8 cellular contexts compared by ENCODE assay signal in genomic region chr14:92135269-92135668, GRCh38. TPM values are rescaled to one million over a fixed set of nuclear protein-coding genes. Genes with fewer than 3 reads are reported as not detected.
DNase-seq lines count a peak whose midpoint lies in the region; ATAC-seq, FAIRE-seq and TF ChIP-seq lines count a peak whose summit lies in the region.

No MANE protein-coding gene starts in this region.

- H3K9me3 ChIP-seq in GM12878 (replicated peaks; ENCODE audit: control insufficient read depth, insufficient read depth, low read length): no peaks in the 10 kb centered on the region

- CTCF ChIA-PET in GM12878 (lab: Yijun Ruan, JAX): interaction anchor here (0.8 to 7.9 kb wide), 15 partner anchors 10 to 555 kb away, joined by 3 to 77 read pairs (median 6); partner anchors contain the start of genes CPSF2 and NDUFB1

- H3K27ac ChIP-seq in GM12878 (ENCODE audit: control insufficient read depth, insufficient read depth): no peak overlapping the region
- H3K27ac ChIP-seq in mesendoderm (ENCODE audit: low read depth, low read length): no peak overlapping the region

- RAD21 ChIA-PET in GM12878 (lab: Charles Lee; ENCODE audit: unreplicated experiment): interaction anchor here (0.9 to 2.7 kb wide), 11 partner anchors 10 to 374 kb away, joined by 3 to 19 read pairs (median 4); partner anchors contain the start of genes ATXN3, CPSF2, NDUFB1 and SLC24A4

- no peak overlapping the region for H4K5ac ChIP-seq in mesendoderm (ENCODE audit: low read length)

- POLR2A ChIA-PET in GM12878 (lab: Charles Lee): interaction anchor here (0.6 to 0.7 kb wide), 2 partner anchors 163 to 389 kb away, joined by 3 to 4 read pairs; no protein-coding TSS in a partner anchor

- H2AK5ac ChIP-seq in mesendoderm (ENCODE audit: low read length): no peak overlapping the region

- H3K4me2 ChIP-seq in GM12878 (ENCODE audit: control insufficient read depth, insufficient read depth) (no peak overlapping the region), mesendoderm (ENCODE audit: low read length) (no peak overlapping the region)

- no peak overlapping the region for H3K4ac ChIP-seq in mesendoderm (ENCODE audit: low read depth, low read length)

- DNase-seq in D341Med (ENCODE audit: low spot score): peak; percentile 30
- DNase-seq in LHCN-M2 (ENCODE audit: low read depth): peak; percentile 22
- no peak for DNase-seq in GM12878 (ENCODE audit: low read depth, low spot score)
- peak; percentile 14 for DNase-seq in mesendoderm
- no peak for DNase-seq in COLO829 (ENCODE audit: low spot score)
- DNase-seq in A172 (ENCODE audit: low spot score): no peak

- H3K9ac ChIP-seq in GM12878 (ENCODE audit: control insufficient read depth, insufficient read depth, low read length) (no peak overlapping the region), mesendoderm (ENCODE audit: low read length) (no peak overlapping the region)

- H4K8ac ChIP-seq in mesendoderm (ENCODE audit: low read depth, low read length): no peak overlapping the region

- H2BK15ac ChIP-seq in mesendoderm (replicated peaks; ENCODE audit: low read depth): no peak overlapping the region

- H3K79me2 ChIP-seq in GM12878 (ENCODE audit: control insufficient read depth, insufficient read depth, low read length) (no peaks in the 10 kb centered on the region), mesendoderm (ENCODE audit: control insufficient read depth, insufficient read depth, low read length) (no peaks in the 10 kb centered on the region)

- no peak for TF ChIP-seq POLR2A in GM12878 (IDR thresholded peaks at IDR 0.05; ENCODE audit: low read depth, low read length)

- no peaks in the 10 kb centered on the region for H3K27me3 ChIP-seq in GM12878 (replicated peaks in 1 of 2; ENCODE audit: control insufficient read depth in 2 of 2, insufficient read depth in 2 of 2, low read length in 1 of 2)
- no peaks in the 10 kb centered on the region for H3K27me3 ChIP-seq in mesendoderm (ENCODE audit: insufficient read depth, low read length, poor library complexity)

- no peak overlapping the region for H3K18ac ChIP-seq in mesendoderm (ENCODE audit: low read length)

- H3K36me3 ChIP-seq in GM12878 (ENCODE audit: control insufficient read depth in 2 of 2, insufficient read depth in 2 of 2, low read length in 1 of 2): peaks cover 0 to 15% of the 10 kb centered on the region in 2 experiments; a peak in 2 of 4 replicates
- H3K36me3 ChIP-seq in mesendoderm (ENCODE audit: control insufficient read depth, insufficient read depth, low read length): peaks cover 4% of the 10 kb centered on the region

- intact Hi-C loops in GM12878 (cut with micrococcal nuclease; ENCODE audit: unreplicated experiment): loop anchor here (5.0 to 10.0 kb wide), 4 partner anchors 190 to 547 kb away; partner anchors contain the start of gene SLC24A4

- in situ Hi-C loops in GM12878 (cut with MboI): loop anchor here (25.0 kb wide), 1 partner anchor 552 kb away; no protein-coding TSS in a partner anchor

- H2BK120ac ChIP-seq in mesendoderm (ENCODE audit: low read depth, low read length): no peak overlapping the region

- 94% methylated on average over 1 of the region's 1 CpG for WGBS in GM12878 (ENCODE audit: insufficient coverage, insufficient replicate concordance, low lambda C conversion rate, missing lambda C conversion rate)
- no CpG with 5 or more reads among the region's 1 CpG for WGBS in mesendoderm (ENCODE audit: extremely low coverage, insufficient coverage, low lambda C conversion rate)

- peak; percentile 54 for TF ChIP-seq RAD21 in GM12878 (IDR thresholded peaks at IDR 0.05; ENCODE audit: insufficient read depth, low read depth, low read length)

- peak; percentile 30 to 59 (median 36); a peak in 3 of 6 replicates for TF ChIP-seq CTCF in GM12878 (IDR thresholded peaks at IDR 0.05 in 2 of 3, conservative IDR thresholded peaks at IDR 0.05 in 1 of 3; ENCODE audit: control insufficient read depth in 2 of 3, extremely low read depth in 1 of 3, insufficient read depth in 1 of 3, low read depth in 3 of 3, low read length in 3 of 3)

- H3K79me1 ChIP-seq in mesendoderm (ENCODE audit: low read length): no peaks in the 10 kb centered on the region

- H3K23ac ChIP-seq in mesendoderm (ENCODE audit: low read length): no peak overlapping the region

- H3K4me1 ChIP-seq in GM12878 (ENCODE audit: control insufficient read depth, insufficient read depth, low read length): no peaks in the 10 kb centered on the region
- no peaks in the 10 kb centered on the region for H3K4me1 ChIP-seq in mesendoderm (ENCODE audit: control insufficient read depth, low read depth, low read length)

- H2BK5ac ChIP-seq in mesendoderm (ENCODE audit: low read length): no peak overlapping the region

- H2AFZ ChIP-seq in GM12878 (ENCODE audit: control insufficient read depth, low read depth, low read length): no peak overlapping the region

- ATAC-seq in GM12878 (0 out of 3 replicates have a peak, but pooled peaks have one; percentile 35), GM18867 (IDR thresholded peaks at IDR 0.05; ENCODE audit: unreplicated experiment) (no peak), GM18502 (IDR thresholded peaks at IDR 0.05; ENCODE audit: poor library complexity, unreplicated experiment) (no peak)

- BruUV-seq in GM12878 (replicated peaks; lab: Mats Ljungman, UMichigan): no TSS peak

- TF ChIP-seq EP300 in GM12878 (IDR thresholded peaks at IDR 0.05; ENCODE audit: borderline replicate concordance in 1 of 2, control insufficient read depth in 1 of 2, low read depth in 2 of 2, low read length in 2 of 2): no peak

- no peak for FAIRE-seq in GM12878 (lab: Jason Lieb, UNC)

- SMC1A ChIA-PET in GM12878 (lab: Charles Lee; ENCODE audit: uncharacterized antibody, unreplicated experiment): interaction anchor here (0.7 to 3.5 kb wide), 10 partner anchors 9 to 450 kb away, joined by 3 to 27 read pairs (median 4); no protein-coding TSS in a partner anchor

- no peak overlapping the region for H3K4me3 ChIP-seq in GM12878
- H3K4me3 ChIP-seq in mesendoderm (ENCODE audit: low read length): no peak overlapping the region

- no peak overlapping the region for H3K56ac ChIP-seq in mesendoderm (ENCODE audit: low read length)

- H4K20me1 ChIP-seq in GM12878 (ENCODE audit: control insufficient read depth, insufficient read depth): no peaks in the 10 kb centered on the region

RNA-seq across cellular contexts. Expression of gene CPSF2, which starts 13.5 kb away (rescaled TPM):
- total RNA-seq in LHCN-M2 (2014; rRNA removed) (61.5 and 70.6 TPM in 2 replicates), GM12878 (2014; rRNA removed) (25.9 and 28.2 TPM in 2 replicates), GM12878 (2014; rRNA removed; fragmentation: Illumina TruSeq; extraction: Trizol) (60.2 and 71.8 TPM in 2 replicates), GM12878 (2021) (57.6 and 61.7 TPM in 2 replicates)
- 26.4 TPM for polyA plus RNA-seq in LHCN-M2 (2012)
- 30.6 and 33.7 TPM in 2 replicates for total RNA-seq in GM12878 (2013; cell fraction: nucleolus; rRNA removed)
- 11.6 TPM for polyA plus RNA-seq in GM12878 (2011; ENCODE audit: low read depth)
- polyA plus RNA-seq in GM12878 (2011; rRNA removed) (42.0 and 63.9 TPM in 2 replicates), GM12878 (2014; fragmentation: Illumina TruSeq; extraction: Trizol) (52.0 and 76.6 TPM in 2 replicates), GM12878 (2014; fragmentation: Nextera tagmentation; extraction: Ambion mirVana) (10 to 100 TPM; 18.2 to 20.1 TPM), GM12878 (2014; rRNA removed) (32.8 and 36.8 TPM in 2 replicates), GM12878 (2016; fragmentation: Nextera tagmentation; extraction: Ambion mirVana) (10 to 100 TPM; 61.9 to 62.0 TPM)
- 9.3 and 10.8 TPM in 2 replicates for polyA plus RNA-seq in GM12878 (2011; cell fraction: cytosol; rRNA removed)
- polyA plus RNA-seq in GM12878 (2011; cell fraction: nucleus; rRNA removed): 6.4 and 14.4 TPM in 2 replicates
- 19.2 and 32.6 TPM in 2 replicates for polyA plus RNA-seq in GM12878 (2012)
- 15.1 and 27.6 TPM in 2 replicates for polyA minus RNA-seq in GM12878 (2011; rRNA and poly(A)+ RNA removed)
- polyA minus RNA-seq in GM12878 (2011; cell fraction: cytosol; rRNA and poly(A)+ RNA removed): 6.7 and 19.2 TPM in 2 replicates
- polyA minus RNA-seq in GM12878 (2011; cell fraction: nucleus; rRNA and poly(A)+ RNA removed): 6.9 and 19.4 TPM in 2 replicates
- 43.6 TPM for polyA plus RNA-seq in mesendoderm (2013, experiment 1 of 2)
- 45.9 TPM for polyA plus RNA-seq in mesendoderm (2013, experiment 2 of 2)
- 34.5 and 36.7 TPM in 2 replicates for total RNA-seq in A172 (2014; rRNA removed; shearing (Covaris generic))

RNA-seq across cellular contexts. Expression of gene NDUFB1, which starts 13.8 kb away (rescaled TPM):
- total RNA-seq in LHCN-M2 (2014; rRNA removed) (368 and 422 TPM in 2 replicates), GM12878 (2014; rRNA removed) (301 and 360 TPM in 2 replicates), GM12878 (2014; rRNA removed; fragmentation: Illumina TruSeq; extraction: Trizol) (346 and 374 TPM in 2 replicates), GM12878 (2021) (132 and 135 TPM in 2 replicates)
- 687 TPM for polyA plus RNA-seq in LHCN-M2 (2012)
- 43.6 and 44.9 TPM in 2 replicates for total RNA-seq in GM12878 (2013; cell fraction: nucleolus; rRNA removed)
- 101 TPM for polyA plus RNA-seq in GM12878 (2011; ENCODE audit: low read depth)
- polyA plus RNA-seq in GM12878 (2011; rRNA removed) (490 and 558 TPM in 2 replicates), GM12878 (2014; fragmentation: Illumina TruSeq; extraction: Trizol) (519 and 568 TPM in 2 replicates), GM12878 (2014; fragmentation: Nextera tagmentation; extraction: Ambion mirVana) (100 to 1,000 TPM; 626 to 780 TPM), GM12878 (2014; rRNA removed) (618 and 919 TPM in 2 replicates), GM12878 (2016; fragmentation: Nextera tagmentation; extraction: Ambion mirVana) (100 to 1,000 TPM; 602 to 632 TPM)
- 140 and 192 TPM in 2 replicates for polyA plus RNA-seq in GM12878 (2011; cell fraction: cytosol; rRNA removed)
- polyA plus RNA-seq in GM12878 (2011; cell fraction: nucleus; rRNA removed): 115 and 140 TPM in 2 replicates
- polyA plus RNA-seq in GM12878 (2012): 451 and 767 TPM in 2 replicates
- 48.3 and 55.5 TPM in 2 replicates for polyA minus RNA-seq in GM12878 (2011; rRNA and poly(A)+ RNA removed)
- 16.8 and 19.9 TPM in 2 replicates for polyA minus RNA-seq in GM12878 (2011; cell fraction: cytosol; rRNA and poly(A)+ RNA removed)
- 25.5 and 33.5 TPM in 2 replicates for polyA minus RNA-seq in GM12878 (2011; cell fraction: nucleus; rRNA and poly(A)+ RNA removed)
- 650 TPM for polyA plus RNA-seq in mesendoderm (2013, experiment 1 of 2)
- polyA plus RNA-seq in mesendoderm (2013, experiment 2 of 2): 659 TPM
- total RNA-seq in A172 (2014; rRNA removed; shearing (Covaris generic)): 266 and 444 TPM in 2 replicates

RNA-seq across cellular contexts. Expression of gene ATXN3, which starts 28.9 kb away (rescaled TPM):
- total RNA-seq in LHCN-M2 (2014; rRNA removed) (17.1 and 28.9 TPM in 2 replicates), GM12878 (2014; rRNA removed) (15.6 and 26.1 TPM in 2 replicates), GM12878 (2014; rRNA removed; fragmentation: Illumina TruSeq; extraction: Trizol) (16.5 and 19.1 TPM in 2 replicates), GM12878 (2021) (20.2 and 20.4 TPM in 2 replicates)
- polyA plus RNA-seq in LHCN-M2 (2012): 11.2 TPM
- total RNA-seq in GM12878 (2013; cell fraction: nucleolus; rRNA removed): 49.4 and 55.7 TPM in 2 replicates
- polyA plus RNA-seq in GM12878 (2011; ENCODE audit: low read depth): 6.0 TPM
- polyA plus RNA-seq in GM12878 (2011; rRNA removed) (26.3 and 43.1 TPM in 2 replicates), GM12878 (2014; fragmentation: Illumina TruSeq; extraction: Trizol) (15.1 and 22.0 TPM in 2 replicates), GM12878 (2014; fragmentation: Nextera tagmentation; extraction: Ambion mirVana) (10 to 100 TPM; 17.0 to 21.6 TPM), GM12878 (2014; rRNA removed) (15.3 and 17.9 TPM in 2 replicates), GM12878 (2016; fragmentation: Nextera tagmentation; extraction: Ambion mirVana) (10 to 100 TPM; 27.2 to 27.3 TPM)
- 5.3 and 9.9 TPM in 2 replicates for polyA plus RNA-seq in GM12878 (2011; cell fraction: cytosol; rRNA removed)
- polyA plus RNA-seq in GM12878 (2011; cell fraction: nucleus; rRNA removed): 10.5 and 11.2 TPM in 2 replicates
- polyA plus RNA-seq in GM12878 (2012): 15.3 and 23.9 TPM in 2 replicates
- polyA minus RNA-seq in GM12878 (2011; rRNA and poly(A)+ RNA removed): 13.1 and 23.6 TPM in 2 replicates
- polyA minus RNA-seq in GM12878 (2011; cell fraction: cytosol; rRNA and poly(A)+ RNA removed): 7.8 and 9.1 TPM in 2 replicates
- polyA minus RNA-seq in GM12878 (2011; cell fraction: nucleus; rRNA and poly(A)+ RNA removed): 7.1 and 16.7 TPM in 2 replicates
- polyA plus RNA-seq in mesendoderm (2013, experiment 1 of 2): 20.1 TPM
- 19.4 TPM for polyA plus RNA-seq in mesendoderm (2013, experiment 2 of 2)
- 22.7 and 42.2 TPM in 2 replicates for total RNA-seq in A172 (2014; rRNA removed; shearing (Covaris generic))

Comparison
In these comparisons a context has a peak if more than half of its experiments do, and no peak if none do; other contexts are left out.
1. DNase-seq: peak in D341Med (single experiment), LHCN-M2 (single experiment) and mesendoderm (single experiment); none in GM12878 (single experiment), COLO829 (single experiment) and A172 (single experiment).